ENCODE assay signal across 8 cellular contexts in the genomic region with DNA sequence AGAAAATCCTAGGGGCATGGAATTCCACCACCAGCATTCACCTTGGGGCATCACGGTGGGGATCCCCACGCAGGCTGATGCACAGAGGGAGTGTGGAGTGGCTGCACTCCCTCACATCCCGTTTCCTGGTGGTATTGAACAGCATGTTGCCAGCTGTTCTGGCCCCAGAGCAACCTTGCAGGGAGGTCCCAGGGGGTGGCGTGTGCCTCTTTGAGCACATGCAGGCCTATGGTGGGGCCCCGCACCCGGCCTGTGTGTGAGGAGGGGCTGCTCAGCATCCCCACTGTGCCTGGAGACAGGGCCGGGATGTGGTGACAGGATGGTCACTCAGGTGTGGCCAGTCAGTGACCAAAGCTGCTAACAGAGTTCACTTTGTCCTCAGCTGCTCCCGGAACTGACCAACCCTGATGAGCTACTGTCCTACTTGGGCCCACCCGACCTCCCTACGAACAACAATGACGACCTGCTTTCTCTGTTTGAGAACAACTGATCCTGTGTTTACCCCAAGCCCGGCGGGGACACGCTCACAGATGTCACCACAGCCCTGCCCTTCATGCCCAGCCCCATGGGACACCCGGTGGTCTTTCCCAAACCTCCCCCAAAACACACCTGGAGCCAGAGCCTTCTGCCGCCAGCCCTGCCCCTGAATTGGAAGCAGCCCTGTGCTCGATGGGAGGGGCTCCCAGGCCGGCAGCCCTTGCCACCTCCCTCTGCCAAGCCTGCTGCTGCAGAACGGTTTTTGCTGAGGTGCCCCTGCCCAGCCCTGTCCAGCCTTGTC. TPM values are rescaled to one million over a fixed set of nuclear protein-coding genes. Genes with fewer than 3 reads are reported as not detected.
DNase-seq lines count a peak whose midpoint lies in the region; ATAC-seq lines count a peak whose summit lies in the region.

No MANE protein-coding gene starts in this region.

- no peak overlapping the region for H3K4me3 ChIP-seq in H7 (ENCODE audit: insufficient read depth, low read depth, low read length)

- peaks cover 15% of the 10 kb centered on the region for H3K4me1 Mint-ChIP-seq in activated T-helper 17 cell treated with anti-CD3 and anti-CD28 coated beads, Interleukin-2, amount 50 U/mL, for 72 hours
- peaks cover 52% of the 10 kb centered on the region for H3K4me1 Mint-ChIP-seq in stimulated activated memory B cell treated with anti-CD40 and anti-IgM and Interleukin-4, amounts not matched to agents 10 μg/mL and 1 μg/mL and 100 μg/mL, for 72 hours

- H3K27ac ChIP-seq in layer of hippocampus (ENCODE audit: low read depth, low read length), result peak overlapping the region; percentile 93

- H3K4me3 Mint-ChIP-seq in activated T-helper 17 cell treated with anti-CD3 and anti-CD28 coated beads, Interleukin-2, amount 50 U/mL, for 72 hours, result peak overlapping the region; percentile 7
- no peak overlapping the region for H3K4me3 Mint-ChIP-seq in stimulated activated memory B cell treated with anti-CD40 and anti-IgM and Interleukin-4, amounts not matched to agents 10 μg/mL and 1 μg/mL and 100 μg/mL, for 72 hours

- DNase-seq in H7, result peak; percentile 45
- no peak for DNase-seq in left lobe of liver (ENCODE audit: low spot score)
- DNase-seq in dedifferentiated amniotic fluid mesenchymal stem cell (ENCODE audit: extremely low spot score), result no peak

- peaks cover 43% of the 10 kb centered on the region for H3K36me3 ChIP-seq in H7 (replicated peaks; ENCODE audit: control insufficient read depth, insufficient read depth, low read length)

- no peaks in the 10 kb centered on the region for H3K27me3 ChIP-seq in H7 (ENCODE audit: control insufficient read depth, insufficient read depth, low read length)
- H3K27me3 ChIP-seq in layer of hippocampus (ENCODE audit: control insufficient read depth, insufficient read depth, low read length), result no peaks in the 10 kb centered on the region

- peak overlapping the region; percentile 81 for H3K27ac Mint-ChIP-seq in activated T-helper 17 cell treated with anti-CD3 and anti-CD28 coated beads, Interleukin-2, amount 50 U/mL, for 72 hours
- H3K27ac Mint-ChIP-seq in stimulated activated memory B cell treated with anti-CD40 and anti-IgM and Interleukin-4, amounts not matched to agents 10 μg/mL and 1 μg/mL and 100 μg/mL, for 72 hours, result peak overlapping the region; percentile 63

- no peak for ATAC-seq in activated T-helper 17 cell treated with anti-CD3 and anti-CD28 coated beads, Interleukin-2, amount 50 U/mL, for 72 hours (replicated peaks)
- no peak for ATAC-seq in stimulated activated memory B cell treated with anti-CD40 and anti-IgM and Interleukin-4, amounts not matched to agents 10 μg/mL and 1 μg/mL and 100 μg/mL, for 72 hours
- ATAC-seq in left lobe of liver (no peak), GM21576 (IDR thresholded peaks at IDR 0.05; ENCODE audit: unreplicated experiment) (no peak), GM21526 (IDR thresholded peaks at IDR 0.05; ENCODE audit: low FRiP score, unreplicated experiment) (no peak)

- no peaks in the 10 kb centered on the region for H3K9me3 Mint-ChIP-seq in activated T-helper 17 cell treated with anti-CD3 and anti-CD28 coated beads, Interleukin-2, amount 50 U/mL, for 72 hours
- H3K9me3 Mint-ChIP-seq in stimulated activated memory B cell treated with anti-CD40 and anti-IgM and Interleukin-4, amounts not matched to agents 10 μg/mL and 1 μg/mL and 100 μg/mL, for 72 hours, result no peaks in the 10 kb centered on the region

- H3K27me3 Mint-ChIP-seq in activated T-helper 17 cell treated with anti-CD3 and anti-CD28 coated beads, Interleukin-2, amount 50 U/mL, for 72 hours, result no peaks in the 10 kb centered on the region
- H3K27me3 Mint-ChIP-seq in stimulated activated memory B cell treated with anti-CD40 and anti-IgM and Interleukin-4, amounts not matched to agents 10 μg/mL and 1 μg/mL and 100 μg/mL, for 72 hours, result no peaks in the 10 kb centered on the region

- peaks cover 72% of the 10 kb centered on the region for H3K36me3 Mint-ChIP-seq in activated T-helper 17 cell treated with anti-CD3 and anti-CD28 coated beads, Interleukin-2, amount 50 U/mL, for 72 hours (ENCODE audit: low read depth)
- peaks cover 65% of the 10 kb centered on the region for H3K36me3 Mint-ChIP-seq in stimulated activated memory B cell treated with anti-CD40 and anti-IgM and Interleukin-4, amounts not matched to agents 10 μg/mL and 1 μg/mL and 100 μg/mL, for 72 hours

RNA-seq across cellular contexts. Expression of gene ZMIZ2, which starts 18.7 kb away (rescaled TPM):
- total RNA-seq in H7 (2014; rRNA removed; shearing (Covaris generic)), result 16.6 and 17.9 TPM in 2 replicates
- 100 to 1,000 TPM in 1 of 2 donors, 10 to 100 TPM in 1; 88.7 to 134 TPM for total RNA-seq in activated T-helper 17 cell treated with anti-CD3 and anti-CD28 coated beads, Interleukin-2, amount 50 U/mL, for 72 hours
- total RNA-seq in left lobe of liver, result 37.5 TPM

RNA-seq across cellular contexts. Expression of gene PPIA, which starts 29.2 kb away (rescaled TPM):
- 3,731 and 4,122 TPM in 2 replicates for total RNA-seq in H7 (2014; rRNA removed; shearing (Covaris generic))
- total RNA-seq in activated T-helper 17 cell treated with anti-CD3 and anti-CD28 coated beads, Interleukin-2, amount 50 U/mL, for 72 hours, result 1,000 to 10,000 TPM; 1,915 to 2,917 TPM
- 532 TPM for total RNA-seq in left lobe of liver
